Comparison of ENCODE assay signal across 18 cellular contexts in the genomic region with DNA sequence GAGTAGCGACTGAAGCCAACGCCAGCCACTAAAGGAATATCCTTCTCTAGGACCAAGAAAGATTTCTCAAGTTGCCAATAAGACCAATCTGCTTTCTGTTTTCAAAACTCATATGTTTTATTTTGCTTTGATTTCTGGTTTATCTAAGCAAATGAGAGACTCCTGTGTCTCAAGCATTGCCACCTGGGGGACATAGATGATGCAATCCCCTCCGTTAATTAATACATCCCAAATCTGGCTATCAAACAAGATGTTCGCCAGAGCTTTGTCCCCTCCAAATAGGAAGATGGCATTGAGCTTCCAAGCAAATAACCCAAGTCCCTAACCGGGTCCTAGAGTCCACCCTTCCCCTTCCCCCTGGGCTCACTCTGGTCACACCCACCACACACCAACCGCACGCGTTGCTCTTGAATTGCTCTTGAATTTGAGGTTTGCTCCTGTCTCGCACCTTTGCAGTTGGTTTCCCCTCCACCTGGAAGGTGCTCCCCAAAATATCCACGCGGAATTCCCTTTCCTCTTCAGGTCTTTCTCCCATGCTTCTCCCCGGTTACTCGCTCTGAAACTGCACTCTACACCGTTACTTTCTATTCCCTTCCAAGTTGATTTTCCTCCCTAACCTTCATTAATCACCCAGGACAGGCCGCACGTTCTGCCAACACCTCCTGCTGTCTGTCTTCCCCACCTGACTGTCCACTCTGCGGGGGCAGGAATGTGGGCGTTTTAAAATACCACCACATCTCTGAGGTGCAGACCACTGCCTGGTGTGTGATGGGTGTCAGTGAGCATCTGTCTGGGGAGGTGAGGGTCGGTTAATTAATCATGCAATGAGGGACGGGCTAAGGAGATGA.
DNase-seq lines count a peak whose midpoint lies in the region; ATAC-seq and TF ChIP-seq lines count a peak whose summit lies in the region.
"Had no signal": no experiment of that assay in that cellular context is flagged by ENCODE, and none has a peak within 500 bp of the region (broad histone marks: within the 10 kb centered on the region; RNA-seq: fewer than 3 reads in every experiment).

No MANE protein-coding gene starts in this region.

- H2BK15ac ChIP-seq in mesendoderm (replicated peaks; ENCODE audit: low read depth): no peak overlapping the region

- no peak overlapping the region for H2BK120ac ChIP-seq in mesendoderm (ENCODE audit: low read depth, low read length)

- H3K4me3 Mint-ChIP-seq in Caco-2 (ENCODE audit: unreplicated experiment) (no peak overlapping the region), osteocyte (ENCODE audit: unreplicated experiment) (no peak overlapping the region)
- H3K4me3 Mint-ChIP-seq in activated T-helper 17 cell treated with anti-CD3 and anti-CD28 coated beads, Interleukin-2, amount 50 U/mL, for 72 hours: no peak overlapping the region
- H3K4me3 Mint-ChIP-seq: B cell; CD4-positive, alpha-beta T cell; HFFc6 had no signal

- H3K36me3 ChIP-seq in Caco-2 (ENCODE audit: control insufficient read depth, insufficient read depth, low read length): no peaks in the 10 kb centered on the region
- no peaks in the 10 kb centered on the region for H3K36me3 ChIP-seq in H7 (replicated peaks; ENCODE audit: control insufficient read depth, insufficient read depth, low read length)
- H3K36me3 ChIP-seq in mesendoderm (ENCODE audit: control insufficient read depth, insufficient read depth, low read length): no peaks in the 10 kb centered on the region

- H3K79me1 ChIP-seq in mesendoderm (ENCODE audit: low read length): no peaks in the 10 kb centered on the region

- no peak overlapping the region for H3K4me3 ChIP-seq in Caco-2 (ENCODE audit: low read depth, low read length)
- H3K4me3 ChIP-seq in H7 (ENCODE audit: insufficient read depth, low read depth, low read length): no peak overlapping the region
- no peak overlapping the region for H3K4me3 ChIP-seq in mesendoderm (ENCODE audit: low read length)

- no peak overlapping the region for H3K23ac ChIP-seq in mesendoderm (ENCODE audit: low read length)

- H3K36me3 Mint-ChIP-seq in Caco-2 (ENCODE audit: insufficient read depth, unreplicated experiment) (peaks cover 7% of the 10 kb centered on the region), osteocyte (ENCODE audit: unreplicated experiment) (no peaks in the 10 kb centered on the region)
- H3K36me3 Mint-ChIP-seq in activated T-helper 17 cell treated with anti-CD3 and anti-CD28 coated beads, Interleukin-2, amount 50 U/mL, for 72 hours (ENCODE audit: low read depth): no peaks in the 10 kb centered on the region

- H2AK5ac ChIP-seq in mesendoderm (ENCODE audit: low read length): no peak overlapping the region

- CTCF ChIA-PET in Caco-2 (lab: Charles Lee): no interaction called here

- H3K27ac Mint-ChIP-seq in Caco-2 (ENCODE audit: unreplicated experiment): peak overlapping the region; percentile 33
- no peak overlapping the region for H3K27ac Mint-ChIP-seq in osteocyte (ENCODE audit: unreplicated experiment)
- H3K27ac Mint-ChIP-seq in activated T-helper 17 cell treated with anti-CD3 and anti-CD28 coated beads, Interleukin-2, amount 50 U/mL, for 72 hours: no peak overlapping the region
- H3K27ac Mint-ChIP-seq: B cell; CD4-positive, alpha-beta T cell; HFFc6 had no signal

- no peak overlapping the region for H3K56ac ChIP-seq in mesendoderm (ENCODE audit: low read length)

- H3K9me3 Mint-ChIP-seq in Caco-2 (ENCODE audit: unreplicated experiment) (peaks cover 20% of the 10 kb centered on the region), osteocyte (ENCODE audit: unreplicated experiment) (peaks cover 27% of the 10 kb centered on the region)
- peaks cover 6% of the 10 kb centered on the region for H3K9me3 Mint-ChIP-seq in activated T-helper 17 cell treated with anti-CD3 and anti-CD28 coated beads, Interleukin-2, amount 50 U/mL, for 72 hours
- H3K9me3 Mint-ChIP-seq: CD4-positive, alpha-beta T cell had no signal

- H3K4me2 ChIP-seq in mesendoderm (ENCODE audit: low read length): no peak overlapping the region

- H3K9ac ChIP-seq in mesendoderm (ENCODE audit: low read length): no peak overlapping the region

- TF ChIP-seq CTCF in Caco-2 (IDR thresholded peaks at IDR 0.05; ENCODE audit: insufficient read depth in 1 of 2, low read depth in 1 of 2, low read length in 1 of 2, severe bottlenecking in 1 of 2, unreplicated experiment in 1 of 2): no peak
- TF ChIP-seq CTCF in osteocyte (IDR thresholded peaks at IDR 0.05): no peak

- no peak overlapping the region for H4K8ac ChIP-seq in mesendoderm (ENCODE audit: low read depth, low read length)

- no peak overlapping the region for H3K18ac ChIP-seq in mesendoderm (ENCODE audit: low read length)

- H3K9me3 ChIP-seq in Caco-2: 0 out of 2 replicates have a peak, but pooled peaks cover 3% of the 10 kb centered on the region

- POLR2A ChIA-PET in Caco-2 (lab: Charles Lee): no interaction called here

- no peaks in the 10 kb centered on the region for H3K79me2 ChIP-seq in mesendoderm (ENCODE audit: control insufficient read depth, insufficient read depth, low read length)

- no TSS peak for BruUV-seq in Caco-2 (replicated peaks; lab: Mats Ljungman, UMichigan)

- intact Hi-C loops in Caco-2 (cut with micrococcal nuclease; ENCODE audit: unreplicated experiment): no loop called here

- no peak overlapping the region for H2BK5ac ChIP-seq in mesendoderm (ENCODE audit: low read length)

- ATAC-seq in activated T-helper 17 cell treated with anti-CD3 and anti-CD28 coated beads, Interleukin-2, amount 50 U/mL, for 72 hours (replicated peaks): no peak

- H3K4me1 Mint-ChIP-seq in Caco-2 (ENCODE audit: low read depth, unreplicated experiment) (peaks cover 19% of the 10 kb centered on the region), osteocyte (ENCODE audit: unreplicated experiment) (no peaks in the 10 kb centered on the region)
- H3K4me1 Mint-ChIP-seq in activated T-helper 17 cell treated with anti-CD3 and anti-CD28 coated beads, Interleukin-2, amount 50 U/mL, for 72 hours: peaks cover 11% of the 10 kb centered on the region
- H3K4me1 Mint-ChIP-seq: B cell had no signal

- DNase-seq in Caco-2 (no peak), H7 (peak; percentile 56), mesendoderm (peak; percentile 6), osteocyte (ENCODE audit: extremely low spot score, unreplicated experiment) (no peak)
- DNase-seq in stimulated activated CD4-positive, alpha-beta T cell treated with anti-CD3 and anti-CD28 coated beads, Interleukin-4, amount 100 ng/mL, for 24 hours: no peak
- DNase-seq: C1 segment of cervical spinal cord; CD4-positive, alpha-beta T cell; DMS153; DMS79 treated with DMSO at 0.1 percent for 48 hours; EL; GOT3; HCEC 1CT; HFFc6; IMR-90 had no signal

- WGBS in mesendoderm (ENCODE audit: extremely low coverage, insufficient coverage, low lambda C conversion rate): no CpG with 5 or more reads among the region's 20 CpGs

- H3K27ac ChIP-seq in cingulate gyrus (ENCODE audit: low read depth, low read length): peak overlapping the region; percentile 15
- H3K27ac ChIP-seq in mesendoderm (ENCODE audit: low read depth, low read length): no peak overlapping the region
- H3K27ac ChIP-seq: HL-60 had no signal

- H3K4me1 ChIP-seq in Caco-2 (peaks cover 4% of the 10 kb centered on the region; the same call in 1 of the 2 replicates), mesendoderm (ENCODE audit: control insufficient read depth, low read depth, low read length) (peaks cover 5% of the 10 kb centered on the region)

- H3K27me3 Mint-ChIP-seq in Caco-2 (ENCODE audit: insufficient read depth, unreplicated experiment) (no peaks in the 10 kb centered on the region), osteocyte (ENCODE audit: unreplicated experiment) (no peaks in the 10 kb centered on the region)
- H3K27me3 Mint-ChIP-seq in activated T-helper 17 cell treated with anti-CD3 and anti-CD28 coated beads, Interleukin-2, amount 50 U/mL, for 72 hours: peaks cover 25% of the 10 kb centered on the region

- no peak overlapping the region for H4K5ac ChIP-seq in mesendoderm (ENCODE audit: low read length)

- H3K4ac ChIP-seq in mesendoderm (ENCODE audit: low read depth, low read length): no peak overlapping the region

- H3K27me3 ChIP-seq in Caco-2 (replicated peaks; ENCODE audit: control insufficient read depth, insufficient read depth, low read length) (no peaks in the 10 kb centered on the region), H7 (ENCODE audit: control insufficient read depth, insufficient read depth, low read length) (no peaks in the 10 kb centered on the region), mesendoderm (ENCODE audit: insufficient read depth, low read length, poor library complexity) (no peaks in the 10 kb centered on the region)

Comparison
In these comparisons a context has a peak if more than half of its experiments do, and no peak if none do; other contexts are left out.
1. DNase-seq: peak in H7 (single experiment) and mesendoderm (single experiment); none in Caco-2 (0 of 2), stimulated activated CD4-positive, alpha-beta T cell treated with anti-CD3 and anti-CD28 coated beads, Interleukin-4, amount 100 ng/mL, for 24 hours (single experiment) and osteocyte (single experiment).